Comparison of ENCODE assay signal across 1 cellular context in the genomic region with DNA sequence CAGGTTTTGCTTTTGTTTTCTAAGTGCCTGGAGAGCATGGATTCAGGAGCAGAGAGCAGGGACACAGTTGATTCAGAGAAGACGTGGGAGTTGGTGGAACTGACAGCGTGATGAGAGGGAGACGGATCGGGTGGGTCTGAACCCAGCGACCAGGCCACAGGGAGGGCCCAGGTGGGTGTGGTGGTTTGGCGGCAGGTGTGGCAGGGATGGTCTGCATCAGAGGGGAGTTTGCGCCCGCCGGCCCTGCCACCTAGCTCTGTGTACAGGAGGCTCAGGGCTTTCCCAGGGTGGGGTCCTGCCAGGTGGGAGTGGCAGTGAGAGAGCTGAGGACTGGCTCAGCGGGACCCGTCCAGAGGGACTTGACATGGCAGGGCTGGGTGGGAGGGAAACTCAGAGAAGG.
TF ChIP-seq lines count a peak whose summit lies in the region.

No MANE protein-coding gene starts in this region.

TF ChIP-seq in HEK293, 187 proteins besides CTCF, POLR2A, EP300 and RAD21:
- TF ChIP-seq, protein P1, sequence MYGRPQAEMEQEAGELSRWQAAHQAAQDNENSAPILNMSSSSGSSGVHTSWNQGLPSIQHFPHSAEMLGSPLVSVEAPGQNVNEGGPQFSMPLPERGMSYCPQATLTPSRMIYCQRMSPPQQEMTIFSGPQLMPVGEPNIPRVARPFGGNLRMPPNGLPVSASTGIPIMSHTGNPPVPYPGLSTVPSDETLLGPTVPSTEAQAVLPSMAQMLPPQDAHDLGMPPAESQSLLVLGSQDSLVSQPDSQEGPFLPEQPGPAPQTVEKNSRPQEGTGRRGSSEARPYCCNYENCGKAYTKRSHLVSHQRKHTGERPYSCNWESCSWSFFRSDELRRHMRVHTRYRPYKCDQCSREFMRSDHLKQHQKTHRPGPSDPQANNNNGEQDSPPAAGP (tag by site-specific recombination; IDR thresholded peaks at IDR 0.05) = peak; percentile 32; the same call in 1 of the 2 replicates
- no peak for TF ChIP-seq ZNF155 (tag by site-specific recombination; IDR thresholded peaks at IDR 0.05)
- TF ChIP-seq, protein P2, sequence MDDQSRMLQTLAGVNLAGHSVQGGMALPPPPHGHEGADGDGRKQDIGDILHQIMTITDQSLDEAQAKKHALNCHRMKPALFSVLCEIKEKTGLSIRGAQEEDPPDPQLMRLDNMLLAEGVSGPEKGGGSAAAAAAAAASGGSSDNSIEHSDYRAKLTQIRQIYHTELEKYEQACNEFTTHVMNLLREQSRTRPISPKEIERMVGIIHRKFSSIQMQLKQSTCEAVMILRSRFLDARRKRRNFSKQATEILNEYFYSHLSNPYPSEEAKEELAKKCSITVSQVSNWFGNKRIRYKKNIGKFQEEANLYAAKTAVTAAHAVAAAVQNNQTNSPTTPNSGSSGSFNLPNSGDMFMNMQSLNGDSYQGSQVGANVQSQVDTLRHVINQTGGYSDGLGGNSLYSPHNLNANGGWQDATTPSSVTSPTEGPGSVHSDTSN (CRISPR knock-in tag; IDR thresholded peaks at IDR 0.05) = no peak
- TF ChIP-seq ZNF530 (tag by site-specific recombination; IDR thresholded peaks at IDR 0.05; ENCODE audit: low read depth) = no peak
- peak; percentile 98 for TF ChIP-seq KLF1 (tag by site-specific recombination; IDR thresholded peaks at IDR 0.05)
- TF ChIP-seq ZNF16 (tag by site-specific recombination; IDR thresholded peaks at IDR 0.05; ENCODE audit: low read depth) = no peak
